9 cellular contexts compared by ENCODE assay signal in the genomic region with DNA sequence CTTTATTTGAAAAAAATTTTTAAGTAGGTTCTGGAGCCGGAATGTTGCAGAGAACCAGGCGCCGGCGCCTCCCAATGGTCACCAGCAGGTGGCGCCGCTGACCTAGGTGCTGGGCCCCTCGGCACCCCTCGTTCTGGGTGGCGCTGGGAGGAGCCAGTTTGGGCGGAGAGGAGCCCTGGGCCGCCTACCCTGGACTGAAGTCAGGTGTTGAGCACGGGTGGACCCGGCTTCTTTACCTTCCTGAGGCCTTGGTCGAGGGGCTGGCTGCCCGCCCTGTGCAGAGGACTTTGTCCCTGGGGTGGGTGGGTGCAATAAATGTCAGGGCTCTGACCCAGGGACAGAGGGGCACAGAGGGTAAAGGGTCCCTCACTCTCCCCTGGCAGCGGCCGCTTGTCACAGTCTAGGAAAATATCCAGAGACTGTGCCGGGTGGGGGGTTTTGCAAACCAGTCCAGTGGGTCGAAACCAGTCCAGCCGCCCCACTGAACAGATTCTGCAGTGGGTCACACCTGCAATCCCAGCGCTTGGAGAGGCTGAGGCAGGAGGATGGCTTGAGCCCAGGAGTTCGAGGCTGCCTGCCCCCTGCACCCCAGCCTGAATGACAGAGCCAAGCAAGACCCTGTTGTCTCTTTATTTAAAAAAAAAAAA. TPM values are rescaled to one million over a fixed set of nuclear protein-coding genes. Genes with fewer than 3 reads are reported as not detected.
DNase-seq lines count a peak whose midpoint lies in the region; ATAC-seq, FAIRE-seq and TF ChIP-seq lines count a peak whose summit lies in the region.
"Had no signal": no experiment of that assay in that cellular context is flagged by ENCODE, and none has a peak within 500 bp of the region (broad histone marks: within the 10 kb centered on the region; RNA-seq: fewer than 3 reads in every experiment).

No MANE protein-coding gene starts in this region.

- no peak overlapping the region for H3K4me3 ChIP-seq in colonic mucosa
- H3K4me3 ChIP-seq in lower leg skin (ENCODE audit: low read depth, poor library complexity, severe bottlenecking), result no peak overlapping the region

- ATAC-seq in HG03108 (IDR thresholded peaks at IDR 0.05; ENCODE audit: unreplicated experiment) (peak; percentile 58), HG03457 (IDR thresholded peaks at IDR 0.05; ENCODE audit: unreplicated experiment) (no peak)

- no peaks in the 10 kb centered on the region for H3K9me3 Mint-ChIP-seq in activated CD4-positive, alpha-beta T cell treated with anti-CD3 and anti-CD28 coated beads, Interleukin-2, amount 10 ng/mL, durations not matched to agents 24 days and 14 days

- 20% methylated on average over 21 of the region's 22 CpGs for WGBS in lower leg skin, 2 donors

- no peaks in the 10 kb centered on the region for H3K4me1 Mint-ChIP-seq in activated CD4-positive, alpha-beta T cell treated with anti-CD3 and anti-CD28 coated beads, Interleukin-2, amount 10 ng/mL, durations not matched to agents 24 days and 14 days

- TF ChIP-seq CTCF in colonic mucosa (IDR thresholded peaks at IDR 0.05) (peak; percentile 95), lower leg skin (IDR thresholded peaks at IDR 0.05) (peak in 1 of 3 donors; percentile 93)

- H3K27me3 ChIP-seq in colonic mucosa, result no peaks in the 10 kb centered on the region

- H3K27me3 Mint-ChIP-seq in activated CD4-positive, alpha-beta T cell treated with anti-CD3 and anti-CD28 coated beads, Interleukin-2, amount 10 ng/mL, durations not matched to agents 24 days and 14 days, result peaks cover 2% of the 10 kb centered on the region

- FAIRE-seq in G401.6 (lab: Jason Lieb, UNC), result peak; percentile 79

- no peak overlapping the region for H3K4me3 Mint-ChIP-seq in activated CD4-positive, alpha-beta T cell treated with anti-CD3 and anti-CD28 coated beads, Interleukin-2, amount 10 ng/mL, durations not matched to agents 24 days and 14 days

- H3K9ac ChIP-seq in colonic mucosa (ENCODE audit: low read depth in 2 of 2, low read length in 2 of 2), result no peak overlapping the region

- H3K27ac Mint-ChIP-seq in activated CD4-positive, alpha-beta T cell treated with anti-CD3 and anti-CD28 coated beads, Interleukin-2, amount 10 ng/mL, durations not matched to agents 24 days and 14 days, result no peak overlapping the region

- intact Hi-C loops in activated CD4-positive, alpha-beta T cell treated with anti-CD3 and anti-CD28 coated beads, Interleukin-2, amount 10 ng/mL, durations not matched to agents 24 days and 14 days (cut with micrococcal nuclease), result loop anchor here (2.0 to 5.0 kb wide), 2 partner anchors 235 to 311 kb away; partner anchors contain the start of gene FLCN
- intact Hi-C loops in colonic mucosa (cut with DNase I), result loop anchor here (5.0 kb wide), 2 partner anchors 145 to 310 kb away; no protein-coding TSS in a partner anchor
- intact Hi-C loops in lower leg skin (cut with DNase I; ENCODE audit: low total_unique reads), result loop anchor here (10.0 kb wide), 1 partner anchor 133 kb away; no protein-coding TSS in a partner anchor

- H3K27ac ChIP-seq in colonic mucosa, result no peak overlapping the region
- H3K27ac ChIP-seq: epithelial cell of prostate had no signal

- peak; percentile 8 to 80 for DNase-seq in NCI-H526 (lab: John Stamatoyannopoulos, UW)
- peak; percentile 94 for DNase-seq in activated CD4-positive, alpha-beta T cell treated with anti-CD3 and anti-CD28 coated beads, Interleukin-2, amount 10 ng/mL, durations not matched to agents 24 days and 14 days
- peak; percentile 77 for DNase-seq in colonic mucosa
- DNase-seq in lower leg skin (ENCODE audit: low spot score in 2 of 2), result peak; percentile 56 to 96
- DNase-seq in stimulated activated CD8-positive, alpha-beta memory T cell treated with anti-CD3 and anti-CD28 coated beads, Interleukin-12 subunit alpha, Interleukin-12 subunit beta, amount 100 ng/mL, for 24 hours (ENCODE audit: extremely low read depth), result peak; percentile 35

- no peaks in the 10 kb centered on the region for H3K9me3 ChIP-seq in colonic mucosa

- TF ChIP-seq POLR2A in lower leg skin (IDR thresholded peaks at IDR 0.05), result no peak

- H3K36me3 ChIP-seq in colonic mucosa, result no peaks in the 10 kb centered on the region

- no peaks in the 10 kb centered on the region for H3K4me1 ChIP-seq in colonic mucosa

- no peaks in the 10 kb centered on the region for H3K36me3 Mint-ChIP-seq in activated CD4-positive, alpha-beta T cell treated with anti-CD3 and anti-CD28 coated beads, Interleukin-2, amount 10 ng/mL, durations not matched to agents 24 days and 14 days (ENCODE audit: low read depth)

RNA-seq across cellular contexts. Expression of gene TNFRSF13B, which starts 30.1 kb away (rescaled TPM):
- total RNA-seq in activated CD4-positive, alpha-beta T cell treated with anti-CD3 and anti-CD28 coated beads, Interleukin-2, amount 10 ng/mL, durations not matched to agents 24 days and 14 days, result not detected in 2 replicates
- total RNA-seq in colonic mucosa (1 to 10 TPM in 1 of 2 donors, under 1 TPM in 1; 0.42 to 1.1 TPM), lower leg skin (not detected)

RNA-seq across cellular contexts. Expression of gene MPRIP, which starts 40.3 kb away (rescaled TPM):
- 155 and 161 TPM in 2 replicates for total RNA-seq in activated CD4-positive, alpha-beta T cell treated with anti-CD3 and anti-CD28 coated beads, Interleukin-2, amount 10 ng/mL, durations not matched to agents 24 days and 14 days
- total RNA-seq in colonic mucosa (100 to 1,000 TPM; 146 to 211 TPM), lower leg skin (100 to 1,000 TPM; 128 to 217 (median 141) TPM)

Comparison
In these comparisons a context has a peak if more than half of its experiments do, and no peak if none do; other contexts are left out.
1. DNase-seq: peak in every context shown above with its lines; median percentile 94 in activated CD4-positive, alpha-beta T cell treated with anti-CD3 and anti-CD28 coated beads, Interleukin-2, amount 10 ng/mL, durations not matched to agents 24 days and 14 days; 77 in colonic mucosa; 76 in lower leg skin; 44 in NCI-H526; 35 in stimulated activated CD8-positive, alpha-beta memory T cell treated with anti-CD3 and anti-CD28 coated beads, Interleukin-12 subunit alpha, Interleukin-12 subunit beta, amount 100 ng/mL, for 24 hours.